In genomic region chr10:20984632-20985031, GRCh38 we compare ENCODE assay signal across 23 cellular contexts.
"Had no signal": no experiment of that assay in that cellular context is flagged by ENCODE, and none has a peak within 500 bp of the region (broad histone marks: within the 10 kb centered on the region; RNA-seq: fewer than 3 reads in every experiment).

No MANE protein-coding gene starts in this region.

- DNase-seq: activated CD4-positive, alpha-beta T cell treated with anti-CD3 and anti-CD28 coated beads for 48 hours; activated CD8-positive, alpha-beta memory T cell treated with anti-CD3 and anti-CD28 coated beads, Interleukin-2, amount 50 U/mL, for 48 hours; activated naive CD8-positive, alpha-beta T cell treated with anti-CD3 and anti-CD28 coated beads for 36 hours; amygdala; central memory CD4-positive, alpha-beta T cell; cortex of kidney; effector CD4-positive, alpha-beta T cell; foreskin keratinocyte; glutamatergic neuron; hypothalamus; kidney; left ventricle myocardium inferior; natural killer cell; stimulated activated CD4-positive, alpha-beta T cell treated with anti-CD3 and anti-CD28 coated beads, Interleukin-4, amount 100 ng/mL, for 24 hours; stimulated activated naive CD4-positive, alpha-beta T cell treated with Interleukin-2 at 50 U/mL for 16 hours; T-helper 1 cell; WERI-Rb-1 had no signal

- H3K4me1 ChIP-seq: foreskin keratinocyte, left ventricle myocardium inferior, prostate gland had no signal

- H3K27me3 ChIP-seq: foreskin keratinocyte had no signal

- H3K4me3 ChIP-seq: left ventricle myocardium inferior, prostate gland, skin epidermis had no signal

- ATAC-seq: foreskin keratinocyte, natural killer cell, right cardiac atrium had no signal

- H3K9me3 ChIP-seq: left ventricle myocardium inferior, prostate gland had no signal

- H3K36me3 Mint-ChIP-seq: activated naive CD8-positive, alpha-beta T cell treated with anti-CD3 and anti-CD28 coated beads for 36 hours; brain; natural killer cell; type B pancreatic cell had no signal

- H3K4me3 Mint-ChIP-seq: activated naive CD8-positive, alpha-beta T cell treated with anti-CD3 and anti-CD28 coated beads for 36 hours; brain; natural killer cell; type B pancreatic cell had no signal

- H3K27me3 Mint-ChIP-seq: activated naive CD8-positive, alpha-beta T cell treated with anti-CD3 and anti-CD28 coated beads for 36 hours; brain had no signal

- H3K27ac Mint-ChIP-seq: activated naive CD8-positive, alpha-beta T cell treated with anti-CD3 and anti-CD28 coated beads for 36 hours; brain; natural killer cell; type B pancreatic cell had no signal

- H3K36me3 ChIP-seq: left ventricle myocardium inferior, prostate gland, WERI-Rb-1 had no signal

- H3K4me1 Mint-ChIP-seq: activated naive CD8-positive, alpha-beta T cell treated with anti-CD3 and anti-CD28 coated beads for 36 hours; natural killer cell had no signal

- H3K9me3 Mint-ChIP-seq: activated naive CD8-positive, alpha-beta T cell treated with anti-CD3 and anti-CD28 coated beads for 36 hours had no signal

- H3K27ac ChIP-seq: foreskin keratinocyte, left ventricle myocardium inferior, prostate gland, skin epidermis, WERI-Rb-1 had no signal

- FAIRE-seq: endothelial cell of umbilical vein, kidney had no signal
